ENCODE assay signal across 8 cellular contexts in genomic region chr3:5098346-5098745, GRCh38.
"Had no signal": no experiment of that assay in that cellular context is flagged by ENCODE, and none has a peak within 500 bp of the region (broad histone marks: within the 10 kb centered on the region; RNA-seq: fewer than 3 reads in every experiment).

No MANE protein-coding gene starts in this region.

- H3K4me2 ChIP-seq: GM23338 had no signal

- H3K27ac ChIP-seq: HL-60 had no signal

- H3K4me3 ChIP-seq: GM23338 had no signal

- FAIRE-seq: H1, H54, HepG2 had no signal

- DNase-seq: H9, HCEC 1CT, KG1 had no signal

- ATAC-seq: GM23338, HepG2 had no signal
